In genomic region chr16:49453001-49453400, GRCh38 we compare ENCODE assay signal across 20 cellular contexts.
"Had no signal": no experiment of that assay in that cellular context is flagged by ENCODE, and none has a peak within 500 bp of the region (broad histone marks: within the 10 kb centered on the region; RNA-seq: fewer than 3 reads in every experiment).

No MANE protein-coding gene starts in this region.

- H3K4me3 Mint-ChIP-seq: activated B cell treated with CpG ODN at 0.5 μM for 24 hours; activated naive CD4-positive, alpha-beta T cell treated with anti-CD3 and anti-CD28 coated beads, Interleukin-2, amount 50 U/mL, for 24 hours; activated T-helper 17 cell treated with anti-CD3 and anti-CD28 coated beads, Interleukin-2, amount 50 U/mL, for 72 hours; mesothelial cell of epicardium; neural crest cell; stimulated activated memory B cell treated with anti-CD40 and anti-IgM and Interleukin-4, amounts not matched to agents 10 μg/mL and 1 μg/mL and 100 μg/mL, for 72 hours had no signal

- H3K27ac Mint-ChIP-seq: activated B cell treated with CpG ODN at 0.5 μM for 24 hours; activated CD4-positive, alpha-beta T cell treated with anti-CD3 and anti-CD28 coated beads, Interleukin-2, amount 10 ng/mL, durations not matched to agents 7 days and 5 days; activated T-helper 17 cell treated with anti-CD3 and anti-CD28 coated beads, Interleukin-2, amount 50 U/mL, for 72 hours; mesothelial cell of epicardium; stimulated activated memory B cell treated with anti-CD40 and anti-IgM and Interleukin-4, amounts not matched to agents 10 μg/mL and 1 μg/mL and 100 μg/mL, for 72 hours had no signal

- H3K4me1 ChIP-seq: colonic mucosa, left lung, thyroid gland, uterus had no signal

- H3K27me3 ChIP-seq: colonic mucosa, hepatocyte, ovary, thyroid gland, uterus had no signal

- H3K36me3 ChIP-seq: colonic mucosa, left lung, ovary, thyroid gland, uterus had no signal

- ATAC-seq: activated T-helper 17 cell treated with anti-CD3 and anti-CD28 coated beads, Interleukin-2, amount 50 U/mL, for 72 hours; esophagus mucosa; left lung; stimulated activated memory B cell treated with anti-CD40 and anti-IgM and Interleukin-4, amounts not matched to agents 10 μg/mL and 1 μg/mL and 100 μg/mL, for 72 hours had no signal

- H3K9me3 ChIP-seq: colonic mucosa, left lung, ovary, thyroid gland, uterus had no signal

- H3K9me3 Mint-ChIP-seq: activated B cell treated with CpG ODN at 0.5 μM for 24 hours; activated CD4-positive, alpha-beta T cell treated with anti-CD3 and anti-CD28 coated beads, Interleukin-2, amount 10 ng/mL, durations not matched to agents 7 days and 5 days; activated naive CD4-positive, alpha-beta T cell treated with anti-CD3 and anti-CD28 coated beads, Interleukin-2, amount 50 U/mL, for 24 hours; activated T-helper 17 cell treated with anti-CD3 and anti-CD28 coated beads, Interleukin-2, amount 50 U/mL, for 72 hours; neural crest cell; stimulated activated memory B cell treated with anti-CD40 and anti-IgM and Interleukin-4, amounts not matched to agents 10 μg/mL and 1 μg/mL and 100 μg/mL, for 72 hours had no signal

- H3K4me1 Mint-ChIP-seq: activated B cell treated with CpG ODN at 0.5 μM for 24 hours; activated CD4-positive, alpha-beta T cell treated with anti-CD3 and anti-CD28 coated beads, Interleukin-2, amount 10 ng/mL, durations not matched to agents 7 days and 5 days; activated T-helper 17 cell treated with anti-CD3 and anti-CD28 coated beads, Interleukin-2, amount 50 U/mL, for 72 hours; mesothelial cell of epicardium; stimulated activated memory B cell treated with anti-CD40 and anti-IgM and Interleukin-4, amounts not matched to agents 10 μg/mL and 1 μg/mL and 100 μg/mL, for 72 hours had no signal

- H3K27me3 Mint-ChIP-seq: activated CD4-positive, alpha-beta T cell treated with anti-CD3 and anti-CD28 coated beads, Interleukin-2, amount 10 ng/mL, durations not matched to agents 7 days and 5 days; activated naive CD4-positive, alpha-beta T cell treated with anti-CD3 and anti-CD28 coated beads, Interleukin-2, amount 50 U/mL, for 24 hours had no signal

- H3K4me3 ChIP-seq: colonic mucosa, hepatocyte, left lung, ovary, thyroid gland, uterus had no signal

- H3K27ac ChIP-seq: colonic mucosa, hepatocyte, ovary had no signal

- DNase-seq: activated B cell treated with CpG ODN at 0.5 μM for 24 hours; activated CD4-positive, alpha-beta T cell treated with anti-CD3 and anti-CD28 coated beads, Interleukin-2, amount 10 ng/mL, durations not matched to agents 7 days and 5 days; activated CD8-positive, alpha-beta memory T cell treated with anti-CD3 and anti-CD28 coated beads, Interleukin-2, amount 50 U/mL, for 48 hours; amniotic stem cell; caudate nucleus; colonic mucosa; kidney; ovary; stimulated activated CD4-positive, alpha-beta T cell treated with anti-CD3 and anti-CD28 coated beads, Interleukin-2, amount 100 ng/mL, for 48 hours; SW 1271 had no signal

- H3K36me3 Mint-ChIP-seq: activated naive CD4-positive, alpha-beta T cell treated with anti-CD3 and anti-CD28 coated beads, Interleukin-2, amount 50 U/mL, for 24 hours; mesothelial cell of epicardium; stimulated activated memory B cell treated with anti-CD40 and anti-IgM and Interleukin-4, amounts not matched to agents 10 μg/mL and 1 μg/mL and 100 μg/mL, for 72 hours had no signal
